1 cellular context compared by ENCODE assay signal in the genomic region with DNA sequence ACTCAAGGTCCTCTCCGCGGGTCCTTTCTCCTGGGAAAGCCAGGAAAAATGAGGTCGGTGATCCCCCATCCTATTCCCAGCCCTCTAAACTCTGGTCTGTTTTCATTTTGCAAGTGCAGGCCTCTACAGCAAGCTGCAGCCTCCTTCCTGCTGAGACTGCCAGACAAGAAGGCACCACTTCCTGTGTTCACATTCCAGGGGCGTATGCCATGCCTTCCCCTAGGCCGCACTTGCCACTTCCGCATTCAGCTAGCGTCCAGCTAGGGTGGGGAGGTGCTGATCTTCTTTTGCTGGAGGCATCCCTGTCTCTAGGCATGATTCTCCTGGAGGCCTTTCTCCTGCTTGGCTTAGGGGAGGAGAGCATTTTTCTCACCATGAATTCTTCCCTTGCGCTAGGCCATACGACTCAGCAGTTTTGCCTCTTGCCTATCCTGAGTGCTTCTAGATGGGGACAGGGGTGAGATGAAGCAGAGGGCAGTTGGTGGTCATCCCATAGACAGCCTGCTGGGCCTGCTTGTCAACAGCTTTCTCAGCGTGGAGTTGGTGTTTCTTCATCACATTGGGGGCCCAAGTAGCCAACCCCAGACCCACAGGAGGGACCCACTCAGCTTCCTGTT.
TF ChIP-seq lines count a peak whose summit lies in the region.

No MANE protein-coding gene starts in this region.

TF ChIP-seq in IMR-90, 13 proteins besides CTCF, POLR2A, EP300 and RAD21 (continued from another document):
- TF ChIP-seq NFE2L2 (IDR thresholded peaks at IDR 0.05; ENCODE audit: low read depth, low read length) = no peak
- no peak for TF ChIP-seq BHLHE40 (IDR thresholded peaks at IDR 0.05; ENCODE audit: low read depth, low read length)
- TF ChIP-seq MAZ (IDR thresholded peaks at IDR 0.05; ENCODE audit: borderline replicate concordance, low read depth, low read length) = no peak
- TF ChIP-seq, protein P1, sequence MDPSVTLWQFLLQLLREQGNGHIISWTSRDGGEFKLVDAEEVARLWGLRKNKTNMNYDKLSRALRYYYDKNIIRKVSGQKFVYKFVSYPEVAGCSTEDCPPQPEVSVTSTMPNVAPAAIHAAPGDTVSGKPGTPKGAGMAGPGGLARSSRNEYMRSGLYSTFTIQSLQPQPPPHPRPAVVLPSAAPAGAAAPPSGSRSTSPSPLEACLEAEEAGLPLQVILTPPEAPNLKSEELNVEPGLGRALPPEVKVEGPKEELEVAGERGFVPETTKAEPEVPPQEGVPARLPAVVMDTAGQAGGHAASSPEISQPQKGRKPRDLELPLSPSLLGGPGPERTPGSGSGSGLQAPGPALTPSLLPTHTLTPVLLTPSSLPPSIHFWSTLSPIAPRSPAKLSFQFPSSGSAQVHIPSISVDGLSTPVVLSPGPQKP (IDR thresholded peaks at IDR 0.05; ENCODE audit: borderline replicate concordance, low read depth, low read length) = no peak
